Comparison of ENCODE assay signal across 8 cellular contexts in the genomic region with DNA sequence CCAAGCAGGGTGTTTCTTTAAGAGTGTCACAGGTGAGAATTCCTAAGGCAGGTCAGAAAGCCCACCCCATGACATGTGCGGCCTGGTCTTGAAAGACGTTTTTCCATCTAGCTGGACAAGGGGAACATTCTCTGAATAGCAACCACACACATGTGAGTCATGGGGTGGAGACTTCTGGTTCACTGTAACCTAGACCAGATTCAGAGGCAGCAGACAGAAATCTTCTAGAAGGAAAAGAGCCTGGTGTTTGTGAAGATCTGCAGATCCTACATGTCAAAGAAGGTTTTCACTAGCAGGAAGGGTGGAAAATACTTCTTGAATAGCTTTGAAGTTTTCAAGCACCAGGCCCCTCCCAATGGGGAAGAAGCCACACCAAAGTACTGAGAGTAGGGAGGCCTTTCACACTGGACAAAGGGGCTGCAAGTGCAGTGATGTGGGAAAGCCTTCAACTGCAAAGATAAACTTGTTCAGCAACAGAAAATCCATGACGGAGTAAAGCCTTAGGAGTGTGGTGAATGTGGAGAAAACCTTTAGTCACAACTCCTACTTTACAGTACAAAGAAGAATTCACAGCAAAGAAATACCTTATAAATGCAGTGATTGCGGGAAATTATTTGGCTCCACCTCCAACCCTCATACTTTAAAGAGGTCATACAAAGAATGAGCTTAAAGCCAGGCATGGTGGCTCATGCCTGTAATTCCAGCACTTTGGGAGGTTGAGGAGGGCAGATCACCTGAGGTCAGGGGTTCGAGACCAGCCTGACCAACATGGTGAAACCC. TPM values are rescaled to one million over a fixed set of nuclear protein-coding genes. Genes with fewer than 3 reads are reported as not detected.
DNase-seq lines count a peak whose midpoint lies in the region; ATAC-seq and TF ChIP-seq lines count a peak whose summit lies in the region.

No MANE protein-coding gene starts in this region.

- peaks cover 5% of the 10 kb centered on the region for H3K4me1 ChIP-seq in mesendoderm (ENCODE audit: control insufficient read depth, low read depth, low read length)

- no peak for TF ChIP-seq CTCF in coronary artery (IDR thresholded peaks at IDR 0.05)
- TF ChIP-seq CTCF in GM13976 (IDR thresholded peaks at IDR 0.05; ENCODE audit: borderline replicate concordance, control extremely low read depth, extremely low read depth, insufficient read depth, missing control alignments), result no peak

- H3K9ac ChIP-seq in mesendoderm (ENCODE audit: low read length), result no peak overlapping the region

- no peak overlapping the region for H3K4me2 ChIP-seq in mesendoderm (ENCODE audit: low read length)

- no peak overlapping the region for H3K23ac ChIP-seq in mesendoderm (ENCODE audit: low read length)

- H2BK5ac ChIP-seq in mesendoderm (ENCODE audit: low read length), result no peak overlapping the region

- H3K4me3 ChIP-seq in coronary artery (no peak overlapping the region), mesendoderm (ENCODE audit: low read length) (no peak overlapping the region)

- no peaks in the 10 kb centered on the region for H3K27me3 ChIP-seq in mesendoderm (ENCODE audit: insufficient read depth, low read length, poor library complexity)

- no peak overlapping the region for H3K18ac ChIP-seq in mesendoderm (ENCODE audit: low read length)

- ATAC-seq in GM18873 (IDR thresholded peaks at IDR 0.05; ENCODE audit: low FRiP score, unreplicated experiment), result no peak

- no peak overlapping the region for H2BK120ac ChIP-seq in mesendoderm (ENCODE audit: low read depth, low read length)

- H3K27ac ChIP-seq in coronary artery (peak overlapping the region; percentile 43 to 53), mesendoderm (ENCODE audit: low read depth, low read length) (no peak overlapping the region)

- H3K56ac ChIP-seq in mesendoderm (ENCODE audit: low read length), result no peak overlapping the region

- H3K36me3 ChIP-seq in mesendoderm (ENCODE audit: control insufficient read depth, insufficient read depth, low read length), result no peaks in the 10 kb centered on the region

- in situ Hi-C loops in GM13976 (cut with MboI; ENCODE audit: low sequenced_read_pairs, unreplicated experiment), result no loop called here

- peaks cover 57% of the 10 kb centered on the region for H3K79me2 ChIP-seq in mesendoderm (ENCODE audit: control insufficient read depth, insufficient read depth, low read length)

- no peak overlapping the region for H3K4ac ChIP-seq in mesendoderm (ENCODE audit: low read depth, low read length)

- H4K8ac ChIP-seq in mesendoderm (ENCODE audit: low read depth, low read length), result no peak overlapping the region

- DNase-seq in AG20443 (ENCODE audit: low spot score) (peak; percentile 88), M059J (ENCODE audit: low read depth) (peak; percentile 71), coronary artery (ENCODE audit: low spot score) (no peak), mesendoderm (peak; percentile 38), GM13976 (ENCODE audit: low spot score) (no peak), NCI-H2196 (lab: John Stamatoyannopoulos, UW; ENCODE audit: unreplicated experiment) (no peak), NCI-H1436 treated with DMSO at 0.1 percent for 48 hours (lab: John Stamatoyannopoulos, UW) (no peak)

- no CpG with 5 or more reads among the region's 5 CpGs for WGBS in mesendoderm (ENCODE audit: extremely low coverage, insufficient coverage, low lambda C conversion rate)

- H2BK15ac ChIP-seq in mesendoderm (replicated peaks; ENCODE audit: low read depth), result no peak overlapping the region

- H4K5ac ChIP-seq in mesendoderm (ENCODE audit: low read length), result no peak overlapping the region

- H2AK5ac ChIP-seq in mesendoderm (ENCODE audit: low read length), result no peak overlapping the region

- H3K79me1 ChIP-seq in mesendoderm (ENCODE audit: low read length), result peaks cover 13% of the 10 kb centered on the region

RNA-seq across cellular contexts. Expression of gene ADAM10, which starts 17.6 kb away (rescaled TPM):
- total RNA-seq in M059J (2014; rRNA removed; shearing (Covaris generic)), result 62.8 and 107 TPM in 2 replicates
- polyA plus RNA-seq in mesendoderm (2013, experiment 1 of 2), result 96.4 TPM
- polyA plus RNA-seq in mesendoderm (2013, experiment 2 of 2), result 94.7 TPM

RNA-seq across cellular contexts. Expression of gene MINDY2, which starts 39.2 kb away (rescaled TPM):
- 4.5 and 5.6 TPM in 2 replicates for total RNA-seq in M059J (2014; rRNA removed; shearing (Covaris generic))
- polyA plus RNA-seq in mesendoderm (2013, experiment 1 of 2), result 12.0 TPM
- polyA plus RNA-seq in mesendoderm (2013, experiment 2 of 2), result 12.1 TPM

Comparison
In these comparisons a context has a peak if more than half of its experiments do, and no peak if none do; other contexts are left out.
1. DNase-seq: peak in AG20443 (single experiment), M059J (single experiment) and mesendoderm (single experiment); none in coronary artery (single experiment), GM13976 (single experiment), NCI-H2196 (single experiment) and NCI-H1436 treated with DMSO at 0.1 percent for 48 hours (single experiment).